Comparison of ENCODE assay signal across 10 cellular contexts in genomic region chr20:21102252-21102609, GRCh38. TPM values are rescaled to one million over a fixed set of nuclear protein-coding genes. Genes with fewer than 3 reads are reported as not detected.
DNase-seq lines count a peak whose midpoint lies in the region; ATAC-seq and TF ChIP-seq lines count a peak whose summit lies in the region.
"Had no signal": no experiment of that assay in that cellular context is flagged by ENCODE, and none has a peak within 500 bp of the region (broad histone marks: within the 10 kb centered on the region; RNA-seq: fewer than 3 reads in every experiment).

No MANE protein-coding gene starts in this region.

- H3K4me3 ChIP-seq in stomach = peak overlapping the region; percentile 42 to 52 (median 49)

- POLR2A ChIA-PET in RWPE1 (lab: Yijun Ruan, JAX; ENCODE audit: low non-redundant PET) = no interaction called here

- intact Hi-C loops in activated T-helper 2 cell treated with anti-CD3 and anti-CD28 coated beads, Interferon-gamma antibody, Interleukin-2, Interleukin-4, amounts not matched to agents 10 μg/mL and 5 μg/mL and 100 μg/mL, durations not matched to agents 14 hours and 24 hours and 36 hours (cut with micrococcal nuclease) = loop anchor here (2.0 to 5.0 kb wide), 4 partner anchors 297 to 1480 kb away; partner anchors contain the start of genes FOXA2 and INSM1
- intact Hi-C loops in stomach (cut with DNase I; ENCODE audit: low total_unique reads) = no loop called here

- no peak for TF ChIP-seq EP300 in stomach (IDR thresholded peaks at IDR 0.05)

- peak; percentile 54 for DNase-seq in NCI-H82 (lab: John Stamatoyannopoulos, UW)
- DNase-seq in NCI-H82 treated with DMSO at 0.1 percent for 48 hours (lab: John Stamatoyannopoulos, UW; ENCODE audit: unreplicated experiment) = no peak
- DNase-seq in activated T-helper 2 cell treated with anti-CD3 and anti-CD28 coated beads, Interferon-gamma antibody, Interleukin-2, Interleukin-4, amounts not matched to agents 10 μg/mL and 5 μg/mL and 100 μg/mL, durations not matched to agents 14 hours and 24 hours and 36 hours (ENCODE audit: low spot score) = no peak
- DNase-seq in left kidney (ENCODE audit: low read depth, low spot score) = peak; percentile 59
- no peak for DNase-seq in stomach
- no peak for DNase-seq in RWPE1 (ENCODE audit: low spot score)
- DNase-seq in middle frontal gyrus (ENCODE audit: extremely low spot score, low spot score) = no peak

- no peak for ATAC-seq in HG02642 (IDR thresholded peaks at IDR 0.05; ENCODE audit: poor library complexity, unreplicated experiment)

- no peaks in the 10 kb centered on the region for H3K36me3 ChIP-seq in stomach

- H3K27me3 ChIP-seq in stomach = peaks cover 46 to 99% (median 91%) of the 10 kb centered on the region in 3 donors

- H3K36me3 Mint-ChIP-seq in activated T-helper 2 cell treated with anti-CD3 and anti-CD28 coated beads, Interferon-gamma antibody, Interleukin-2, Interleukin-4, amounts not matched to agents 10 μg/mL and 5 μg/mL and 100 μg/mL, durations not matched to agents 14 hours and 24 hours and 36 hours (ENCODE audit: low read depth) = no peaks in the 10 kb centered on the region

- 1 to 9% (median 5%) methylated on average over 11 to 13 of the region's 13 CpGs for WGBS in stomach, 5 donors

- TF ChIP-seq POLR2A in stomach (IDR thresholded peaks at IDR 0.05) = no peak

- H3K9me3 Mint-ChIP-seq in activated T-helper 2 cell treated with anti-CD3 and anti-CD28 coated beads, Interferon-gamma antibody, Interleukin-2, Interleukin-4, amounts not matched to agents 10 μg/mL and 5 μg/mL and 100 μg/mL, durations not matched to agents 14 hours and 24 hours and 36 hours = no peaks in the 10 kb centered on the region

- H3K4me1 ChIP-seq in stomach = peaks cover 36 to 61% (median 57%) of the 10 kb centered on the region in 4 donors

- peaks cover 33% of the 10 kb centered on the region for H3K4me1 Mint-ChIP-seq in activated T-helper 2 cell treated with anti-CD3 and anti-CD28 coated beads, Interferon-gamma antibody, Interleukin-2, Interleukin-4, amounts not matched to agents 10 μg/mL and 5 μg/mL and 100 μg/mL, durations not matched to agents 14 hours and 24 hours and 36 hours (ENCODE audit: low read depth)

- CTCF ChIA-PET in RWPE1 (lab: Yijun Ruan, JAX) = no interaction called here

- peak overlapping the region in 1 of 5 donors; percentile 40 for H3K27ac ChIP-seq in stomach
- no peak overlapping the region for H3K27ac ChIP-seq in RWPE1

- peak overlapping the region; percentile 70 for H3K4me3 Mint-ChIP-seq in activated T-helper 2 cell treated with anti-CD3 and anti-CD28 coated beads, Interferon-gamma antibody, Interleukin-2, Interleukin-4, amounts not matched to agents 10 μg/mL and 5 μg/mL and 100 μg/mL, durations not matched to agents 14 hours and 24 hours and 36 hours (ENCODE audit: low read depth)

- peak overlapping the region; percentile 46 for H3K27ac Mint-ChIP-seq in activated T-helper 2 cell treated with anti-CD3 and anti-CD28 coated beads, Interferon-gamma antibody, Interleukin-2, Interleukin-4, amounts not matched to agents 10 μg/mL and 5 μg/mL and 100 μg/mL, durations not matched to agents 14 hours and 24 hours and 36 hours

- peaks cover 74% of the 10 kb centered on the region for H3K27me3 Mint-ChIP-seq in activated T-helper 2 cell treated with anti-CD3 and anti-CD28 coated beads, Interferon-gamma antibody, Interleukin-2, Interleukin-4, amounts not matched to agents 10 μg/mL and 5 μg/mL and 100 μg/mL, durations not matched to agents 14 hours and 24 hours and 36 hours (ENCODE audit: low read depth)

- H3K9me3 ChIP-seq in stomach = peaks cover 0 to 5% (median 0%) of the 10 kb centered on the region in 4 donors

- TF ChIP-seq CTCF in stomach (IDR thresholded peaks at IDR 0.05) = no peak
- TF ChIP-seq CTCF in RWPE1 (conservative IDR thresholded peaks at IDR 0.05; ENCODE audit: low read depth) = no peak

RNA-seq across cellular contexts. Expression of gene LINC00237, which starts 3.9 kb away (rescaled TPM):
- not detected in 2 replicates for total RNA-seq in activated T-helper 2 cell treated with anti-CD3 and anti-CD28 coated beads, Interferon-gamma antibody, Interleukin-2, Interleukin-4, amounts not matched to agents 10 μg/mL and 5 μg/mL and 100 μg/mL, durations not matched to agents 14 hours and 24 hours and 36 hours
- total RNA-seq in stomach = not detected
- polyA plus RNA-seq in stomach = not detected
- total RNA-seq: renal cortical epithelial cell had no signal
- polyA plus RNA-seq: AG04450 had no signal

RNA-seq across cellular contexts. Expression of gene KIZ, which starts 23.7 kb away (rescaled TPM):
- total RNA-seq in activated T-helper 2 cell treated with anti-CD3 and anti-CD28 coated beads, Interferon-gamma antibody, Interleukin-2, Interleukin-4, amounts not matched to agents 10 μg/mL and 5 μg/mL and 100 μg/mL, durations not matched to agents 14 hours and 24 hours and 36 hours = 8.9 and 10.5 TPM in 2 replicates
- 10 to 100 TPM; 11.7 to 23.2 (median 16.8) TPM for total RNA-seq in stomach
- 10 to 100 TPM; 13.1 to 38.2 (median 13.4) TPM for polyA plus RNA-seq in stomach

Comparison
In these comparisons a context has a peak if more than half of its experiments do, and no peak if none do; other contexts are left out.
1. DNase-seq: peak in NCI-H82 (single experiment) and left kidney (single experiment); none in NCI-H82 treated with DMSO at 0.1 percent for 48 hours (single experiment), activated T-helper 2 cell treated with anti-CD3 and anti-CD28 coated beads, Interferon-gamma antibody, Interleukin-2, Interleukin-4, amounts not matched to agents 10 μg/mL and 5 μg/mL and 100 μg/mL, durations not matched to agents 14 hours and 24 hours and 36 hours (single experiment), stomach (single experiment), RWPE1 (single experiment) and middle frontal gyrus (single experiment).